Comparison of ENCODE assay signal across 13 cellular contexts in the genomic region with DNA sequence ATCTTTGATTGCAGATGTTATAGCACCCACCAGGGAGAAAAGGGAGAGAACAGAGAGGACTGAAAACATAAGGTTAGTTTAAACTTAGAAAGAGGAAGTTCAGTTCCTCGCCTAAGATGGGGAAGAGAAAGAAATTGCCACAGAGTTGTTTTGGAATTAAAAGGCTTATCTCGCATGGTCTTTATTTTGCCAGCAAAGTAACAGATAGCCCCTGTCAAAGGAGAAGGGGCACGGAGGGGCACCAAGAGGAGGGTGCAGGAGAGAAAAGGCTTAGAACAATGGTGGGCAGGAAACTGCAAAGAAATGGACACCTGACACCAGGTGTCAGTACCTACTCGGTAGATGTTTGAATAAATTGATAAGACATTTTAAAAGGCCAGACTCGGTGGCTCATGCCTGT. TPM values are rescaled to one million over a fixed set of nuclear protein-coding genes. Genes with fewer than 3 reads are reported as not detected.
DNase-seq lines count a peak whose midpoint lies in the region; ATAC-seq, FAIRE-seq and TF ChIP-seq lines count a peak whose summit lies in the region.
"Had no signal": no experiment of that assay in that cellular context is flagged by ENCODE, and none has a peak within 500 bp of the region (broad histone marks: within the 10 kb centered on the region; RNA-seq: fewer than 3 reads in every experiment).

No MANE protein-coding gene starts in this region.

- no peak overlapping the region for H3K27ac Mint-ChIP-seq in activated CD8-positive, alpha-beta memory T cell treated with anti-CD3 and anti-CD28 coated beads, Interleukin-2, amount 10 ng/mL, durations not matched to agents 7 days and 5 days
- H3K27ac Mint-ChIP-seq: activated naive CD8-positive, alpha-beta T cell treated with anti-CD3 and anti-CD28 coated beads, Interleukin-2, amount 10 ng/mL, durations not matched to agents 7 days and 5 days had no signal

- no peaks in the 10 kb centered on the region for H3K9me1 ChIP-seq in K562 (ENCODE audit: control insufficient read depth, insufficient read depth, low read length)

- WGBS in K562 (ENCODE audit: insufficient coverage, low coverage, missing lambda C conversion rate), result 0% methylated on average over 5 of the region's 5 CpGs
- 36% methylated on average over 5 of the region's 5 CpGs for WGBS in esophagus muscularis mucosa

- no TSS peak for BruUV-seq in K562 (replicated peaks; lab: Mats Ljungman, UMichigan)

- H4K20me1 ChIP-seq in K562 (replicated peaks; ENCODE audit: control insufficient read depth, insufficient read depth, low read length), result no peaks in the 10 kb centered on the region

- peak overlapping the region in 1 of 2 experiments; percentile 27; a peak in 1 of 4 replicates for H3K9ac ChIP-seq in K562 (ENCODE audit: insufficient read depth in 1 of 2, low read depth in 2 of 2, low read length in 2 of 2)

- H3K4me1 Mint-ChIP-seq in activated CD8-positive, alpha-beta memory T cell treated with anti-CD3 and anti-CD28 coated beads, Interleukin-2, amount 10 ng/mL, durations not matched to agents 7 days and 5 days, result peaks cover 13% of the 10 kb centered on the region

- no peak for TF ChIP-seq EP300 in K562 (IDR thresholded peaks at IDR 0.05; ENCODE audit: low read length)
- TF ChIP-seq EP300 in esophagus muscularis mucosa (IDR thresholded peaks at IDR 0.05), result no peak

- H3K9me3 Mint-ChIP-seq in activated CD8-positive, alpha-beta memory T cell treated with anti-CD3 and anti-CD28 coated beads, Interleukin-2, amount 10 ng/mL, durations not matched to agents 7 days and 5 days (ENCODE audit: low read depth), result no peaks in the 10 kb centered on the region
- H3K9me3 Mint-ChIP-seq: activated naive CD8-positive, alpha-beta T cell treated with anti-CD3 and anti-CD28 coated beads, Interleukin-2, amount 10 ng/mL, durations not matched to agents 7 days and 5 days had no signal

- H3K27me3 Mint-ChIP-seq in activated CD8-positive, alpha-beta memory T cell treated with anti-CD3 and anti-CD28 coated beads, Interleukin-2, amount 10 ng/mL, durations not matched to agents 7 days and 5 days, result peaks cover 25% of the 10 kb centered on the region

- TF ChIP-seq RAD21 in K562 (CRISPR knock-in tag; conservative IDR thresholded peaks at IDR 0.05 in 1 of 2, IDR thresholded peaks at IDR 0.05 in 1 of 2), result no peak

- H3K27me3 ChIP-seq in K562 (ENCODE audit: control insufficient read depth in 2 of 2, insufficient read depth in 2 of 2, low read length in 2 of 2) (no peaks in the 10 kb centered on the region), esophagus muscularis mucosa (peaks cover 0 to 4% (median 0%) of the 10 kb centered on the region in 4 donors)
- H3K27me3 ChIP-seq: cardiac muscle cell had no signal

- POLR2A ChIA-PET in K562 (lab: Yijun Ruan, JAX), result interaction anchor here (1.0 to 4.6 kb wide), 5 partner anchors 9 to 161 kb away, joined by 3 to 22 read pairs (median 4); a partner anchor contains a TSS

- H3K36me3 ChIP-seq in K562 (ENCODE audit: control insufficient read depth, insufficient read depth, low read length) (no peaks in the 10 kb centered on the region), esophagus muscularis mucosa (no peaks in the 10 kb centered on the region)
- H3K36me3 ChIP-seq: cardiac muscle cell had no signal

- peak overlapping the region; percentile 54 for H2AFZ ChIP-seq in K562 (ENCODE audit: low read depth, low read length)

- peak; percentile 65 for ATAC-seq in K562
- no peak for ATAC-seq in left lobe of liver
- ATAC-seq in activated CD8-positive, alpha-beta memory T cell treated with anti-CD3 and anti-CD28 coated beads, Interleukin-2, amount 10 ng/mL, durations not matched to agents 7 days and 5 days, result no peak
- ATAC-seq: activated CD4-positive, CD25-positive, alpha-beta regulatory T cell treated with anti-CD3 and anti-CD28 coated beads, Interleukin-2, amount 50 U/mL, for 24 hours; SK-N-SH treated with all-trans-retinoic acid at 6 μM for 48 hours had no signal

- H3K27ac ChIP-seq in K562 (ENCODE audit: extremely low read depth, low read depth, low read length) (peak overlapping the region; percentile 31; the same call in 1 of the 3 replicates), esophagus muscularis mucosa (replicated peaks in 1 of 4) (no peak overlapping the region)
- H3K27ac ChIP-seq: cardiac muscle cell had no signal

- no peaks in the 10 kb centered on the region for H3K79me2 ChIP-seq in K562 (ENCODE audit: control insufficient read depth, insufficient read depth, low read length)

- peak overlapping the region; percentile 32; the same call in 1 of the 2 replicates for H3K4me2 ChIP-seq in K562 (ENCODE audit: insufficient read depth, low read length)

- DNase-seq in AML-193 (lab: John Stamatoyannopoulos, UW) (peak; percentile 67 to 75), GM13976 (ENCODE audit: low spot score) (peak; percentile 53), NOMO-1 (lab: John Stamatoyannopoulos, UW; ENCODE audit: unreplicated experiment in 2 of 2) (peak; percentile 42 to 74), K562 (ENCODE audit: extremely low read depth in 1 of 4, low spot score in 3 of 4) (no peak), left lobe of liver (ENCODE audit: low spot score) (no peak), esophagus muscularis mucosa (ENCODE audit: extremely low spot score) (no peak)
- DNase-seq in activated CD4-positive, alpha-beta T cell treated with anti-CD3 and anti-CD28 coated beads for 1 hour, result no peak
- no peak for DNase-seq in activated CD8-positive, alpha-beta memory T cell treated with anti-CD3 and anti-CD28 coated beads, Interleukin-2, amount 10 ng/mL, durations not matched to agents 7 days and 5 days
- DNase-seq: activated naive CD8-positive, alpha-beta T cell treated with anti-CD3 and anti-CD28 coated beads, Interleukin-2, amount 10 ng/mL, durations not matched to agents 7 days and 5 days; foreskin melanocyte had no signal

- H3K4me3 Mint-ChIP-seq in activated CD8-positive, alpha-beta memory T cell treated with anti-CD3 and anti-CD28 coated beads, Interleukin-2, amount 10 ng/mL, durations not matched to agents 7 days and 5 days, result no peak overlapping the region
- H3K4me3 Mint-ChIP-seq: activated naive CD8-positive, alpha-beta T cell treated with anti-CD3 and anti-CD28 coated beads, Interleukin-2, amount 10 ng/mL, durations not matched to agents 7 days and 5 days had no signal

- FAIRE-seq in K562 (lab: Jason Lieb, UNC), result no peak

- intact Hi-C loops in K562 (cut with micrococcal nuclease) (no loop called here), esophagus muscularis mucosa (cut with DNase I) (no loop called here)

- in situ Hi-C loops in GM13976 (cut with MboI; ENCODE audit: low sequenced_read_pairs, unreplicated experiment) (no loop called here), K562 (cut with MboI) (no loop called here)

- CTCF ChIA-PET in K562 (lab: Yijun Ruan, JAX; ENCODE audit: low intra/inter-chr PET ratio), result no interaction called here
- CTCF ChIA-PET in activated CD8-positive, alpha-beta memory T cell treated with anti-CD3 and anti-CD28 coated beads, Interleukin-2, amount 10 ng/mL, durations not matched to agents 7 days and 5 days (lab: Charles Lee), result interaction anchor here (1.0 to 3.1 kb wide), 2 partner anchors 68 to 74 kb away, joined by 4 to 7 read pairs; no protein-coding TSS in a partner anchor

- no peaks in the 10 kb centered on the region for H3K36me3 Mint-ChIP-seq in activated CD8-positive, alpha-beta memory T cell treated with anti-CD3 and anti-CD28 coated beads, Interleukin-2, amount 10 ng/mL, durations not matched to agents 7 days and 5 days

- TF ChIP-seq POLR2A in K562 (conservative IDR thresholded peaks at IDR 0.05) (no peak), esophagus muscularis mucosa (IDR thresholded peaks at IDR 0.05; ENCODE audit: low read depth) (no peak)

- H3K4me1 ChIP-seq in K562 (replicated peaks in 1 of 2; ENCODE audit: control insufficient read depth in 2 of 2, insufficient read depth in 2 of 2, low read length in 2 of 2) (peaks cover 0 to 16% of the 10 kb centered on the region in 2 experiments; a peak in 2 of 5 replicates), esophagus muscularis mucosa (no peaks in the 10 kb centered on the region)

- H3K9me3 ChIP-seq in K562 (replicated peaks; ENCODE audit: control insufficient read depth, insufficient read depth, low read depth, low read length) (no peaks in the 10 kb centered on the region), esophagus muscularis mucosa (no peaks in the 10 kb centered on the region)

- TF ChIP-seq CTCF in GM13976 (IDR thresholded peaks at IDR 0.05; ENCODE audit: borderline replicate concordance, control extremely low read depth, extremely low read depth, insufficient read depth, missing control alignments) (no peak), K562 (IDR thresholded peaks at IDR 0.05 in 2 of 3, conservative IDR thresholded peaks at IDR 0.05 in 1 of 3; ENCODE audit: insufficient read depth in 2 of 3, low read depth in 1 of 3, low read length in 3 of 3) (no peak), esophagus muscularis mucosa (IDR thresholded peaks at IDR 0.05) (no peak)

- H3K4me3 ChIP-seq in K562 (no peak overlapping the region), esophagus muscularis mucosa (no peak overlapping the region)
- H3K4me3 ChIP-seq: cardiac muscle cell had no signal

TF ChIP-seq in K562, 482 proteins besides CTCF, POLR2A, EP300 and RAD21 (continues in another document):
- no peak for TF ChIP-seq ZNF76 (CRISPR knock-in tag; IDR thresholded peaks at IDR 0.05; ENCODE audit: borderline replicate concordance)

RNA-seq across cellular contexts. Expression of a gene that starts 17.8 kb away (rescaled TPM):
- 185 and 201 TPM in 2 replicates for total RNA-seq in K562 (2011; cell fraction: chromatin; rRNA removed; ENCODE audit: low replicate concordance)
- total RNA-seq in K562 (2011; cell fraction: nucleolus; rRNA removed), result 139 and 158 TPM in 2 replicates
- total RNA-seq in K562 (2011; cell fraction: nucleoplasm; rRNA removed), result 191 and 256 TPM in 2 replicates
- total RNA-seq in K562 (2014; rRNA removed) (145 and 157 TPM in 2 replicates), K562 (2014; rRNA removed; fragmentation: Illumina TruSeq; extraction: Trizol) (99.6 and 100 TPM in 2 replicates), K562 (2015; rRNA removed; fragmentation: Illumina TruSeq; extraction: Trizol) (115 TPM in 2 replicates), K562 (2021) (119 and 125 TPM in 2 replicates), left lobe of liver (71.3 TPM), esophagus muscularis mucosa (10 to 100 TPM; 63.5 to 74.9 (median 71.3) TPM)
- polyA plus RNA-seq in K562 (2011; rRNA removed) (166 and 183 TPM in 2 replicates), K562 (2014; fragmentation: Illumina TruSeq; extraction: Trizol) (204 and 210 TPM in 2 replicates), K562 (2014; fragmentation: Nextera tagmentation; extraction: Ambion mirVana) (100 to 1,000 TPM; 137 to 166 TPM), K562 (2014; rRNA removed) (195 and 210 TPM in 2 replicates)
- polyA plus RNA-seq in K562 (2011; cell fraction: cytosol; rRNA removed), result 170 and 202 TPM in 2 replicates
- 331 and 388 TPM in 2 replicates for polyA plus RNA-seq in K562 (2011; cell fraction: nucleus; rRNA removed)
- 129 and 159 TPM in 2 replicates for polyA plus RNA-seq in K562 (2012)
- 103 and 117 TPM in 2 replicates for polyA minus RNA-seq in K562 (2011; rRNA and poly(A)+ RNA removed)
- 64.9 and 65.9 TPM in 2 replicates for polyA minus RNA-seq in K562 (2011; cell fraction: cytosol; rRNA and poly(A)+ RNA removed)
- polyA minus RNA-seq in K562 (2011; cell fraction: nucleus; rRNA and poly(A)+ RNA removed), result 81.6 and 132 TPM in 2 replicates
- total RNA-seq in activated CD8-positive, alpha-beta memory T cell treated with anti-CD3 and anti-CD28 coated beads, Interleukin-2, amount 10 ng/mL, durations not matched to agents 7 days and 5 days, result 100 to 1,000 TPM; 106 to 133 TPM

Comparison
In these comparisons a context has a peak if more than half of its experiments do, and no peak if none do; other contexts are left out.
1. DNase-seq: peak in AML-193 (2 of 2), GM13976 (single experiment) and NOMO-1 (2 of 2); none in K562 (0 of 4), activated CD4-positive, alpha-beta T cell treated with anti-CD3 and anti-CD28 coated beads for 1 hour (single experiment), left lobe of liver (single experiment), esophagus muscularis mucosa (single experiment) and activated CD8-positive, alpha-beta memory T cell treated with anti-CD3 and anti-CD28 coated beads, Interleukin-2, amount 10 ng/mL, durations not matched to agents 7 days and 5 days (single experiment).